ENCODE assay signal across 18 cellular contexts in the genomic region with DNA sequence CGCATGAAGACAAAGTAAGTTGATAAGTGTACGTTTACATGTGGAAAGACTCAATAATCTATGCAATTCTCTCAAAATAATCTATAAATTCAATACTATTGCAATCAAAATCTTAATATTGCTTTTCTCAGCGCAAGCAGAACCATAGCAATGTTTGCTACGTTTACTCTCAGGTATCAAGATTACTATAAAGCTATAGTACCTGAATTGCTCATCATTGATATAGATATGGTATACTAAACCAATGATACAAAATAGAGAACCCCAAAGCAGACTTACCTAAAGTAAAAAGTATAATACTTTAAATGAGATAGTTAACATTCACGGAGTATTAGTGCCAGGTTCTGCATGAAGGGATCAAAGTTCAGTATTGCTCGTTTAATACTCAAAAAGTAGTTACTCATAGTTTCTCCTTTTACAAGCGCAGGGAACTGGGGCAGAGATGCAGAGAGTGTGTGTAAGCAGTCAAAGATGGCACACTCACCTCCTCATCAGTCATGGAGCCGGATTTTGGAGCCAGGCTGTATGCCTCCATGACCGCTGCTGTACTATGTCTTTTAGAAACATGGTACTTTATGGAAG.
DNase-seq lines count a peak whose midpoint lies in the region; ATAC-seq, FAIRE-seq and TF ChIP-seq lines count a peak whose summit lies in the region.
"Had no signal": no experiment of that assay in that cellular context is flagged by ENCODE, and none has a peak within 500 bp of the region (broad histone marks: within the 10 kb centered on the region; RNA-seq: fewer than 3 reads in every experiment).

No MANE protein-coding gene starts in this region.

- H4K20me1 ChIP-seq in HepG2 (ENCODE audit: insufficient read depth, low read length): no peaks in the 10 kb centered on the region

- 81% methylated on average over 9 of the region's 9 CpGs for WGBS in liver
- 52% methylated on average over 9 of the region's 9 CpGs for WGBS in HepG2 (ENCODE audit: low lambda C conversion rate)
- WGBS in small intestine, 3 donors: 70 to 83% (median 78%) methylated on average over 9 of the region's 9 CpGs
- WGBS in adrenal gland, 4 donors: 93 to 97% (median 94%) methylated on average over 9 of the region's 9 CpGs

- TF ChIP-seq POLR2A in HepG2 (IDR thresholded peaks at IDR 0.05; ENCODE audit: insufficient read depth in 1 of 2, low read depth in 2 of 2, low read length in 2 of 2) (no peak), adrenal gland (IDR thresholded peaks at IDR 0.05) (no peak)

- H3K9me3 ChIP-seq in liver (ENCODE audit: control insufficient read depth in 4 of 4, low read length in 3 of 4) (no peaks in the 10 kb centered on the region), HepG2 (ENCODE audit: low read length) (no peaks in the 10 kb centered on the region), small intestine (ENCODE audit: control insufficient read depth, low read depth) (no peaks in the 10 kb centered on the region), adrenal gland (replicated peaks in 1 of 3) (no peaks in the 10 kb centered on the region)

- ATAC-seq in HepG2: no peak

- TF ChIP-seq EP300 in HepG2 (IDR thresholded peaks at IDR 0.05; ENCODE audit: low read depth in 2 of 2, low read length in 2 of 2) (no peak), HepG2 (CRISPR knock-in tag; IDR thresholded peaks at IDR 0.05; ENCODE audit: borderline replicate concordance) (no peak)

- H3K27ac ChIP-seq in liver (ENCODE audit: low read depth in 1 of 2, low read length in 2 of 2): no peak overlapping the region
- H3K27ac ChIP-seq in HepG2 (ENCODE audit: extremely low read length, insufficient read depth, low read length): no peak overlapping the region
- H3K27ac ChIP-seq in small intestine (ENCODE audit: low read depth in 1 of 2, low read length in 1 of 2): no peak overlapping the region
- H3K27ac ChIP-seq in adrenal gland: no peak overlapping the region
- H3K27ac ChIP-seq: GM23248 had no signal

- TF ChIP-seq RAD21 in liver (IDR thresholded peaks at IDR 0.05) (peak in 1 of 2 donors; percentile 23), HepG2 (CRISPR knock-in tag; IDR thresholded peaks at IDR 0.05) (no peak)

- FAIRE-seq in HepG2 (lab: Jason Lieb, UNC): no peak
- no peak for FAIRE-seq in small intestine (lab: Jason Lieb, UNC)
- FAIRE-seq: GM12891, H1 had no signal

- no peaks in the 10 kb centered on the region for H3K36me3 ChIP-seq in liver (ENCODE audit: control insufficient read depth in 4 of 4, insufficient read depth in 3 of 4, low read depth in 1 of 4, low read length in 3 of 4)
- no peaks in the 10 kb centered on the region for H3K36me3 ChIP-seq in HepG2 (replicated peaks in 1 of 2; ENCODE audit: control insufficient read depth in 1 of 2, insufficient read depth in 2 of 2, low read length in 2 of 2)
- H3K36me3 ChIP-seq in small intestine (ENCODE audit: control insufficient read depth in 2 of 2, insufficient read depth in 2 of 2, low read length in 2 of 2): no peaks in the 10 kb centered on the region
- no peaks in the 10 kb centered on the region for H3K36me3 ChIP-seq in adrenal gland (replicated peaks in 1 of 2)

- in situ Hi-C loops in HepG2 (cut with HindIII; ENCODE audit: extremely low pct_ligation_motif_present, low pct_unique_long_range_greater_than_20kb): no loop called here

- H3K9ac ChIP-seq in liver (ENCODE audit: low read depth in 1 of 2, low read length in 2 of 2): no peak overlapping the region
- no peak overlapping the region for H3K9ac ChIP-seq in HepG2 (ENCODE audit: insufficient read depth, low read depth, low read length)
- H3K9ac ChIP-seq: GM23248 had no signal

- no peaks in the 10 kb centered on the region for H3K79me2 ChIP-seq in HepG2 (ENCODE audit: insufficient read depth, low read length)

- DNase-seq in HepG2 (ENCODE audit: low spot score) (no peak), islet precursor cell (peak; percentile 4), small intestine (peak; percentile 43), NCI-H524 treated with DMSO at 0.1 percent for 48 hours (lab: John Stamatoyannopoulos, UW) (no peak), adrenal gland (no peak)
- DNase-seq: C1 segment of cervical spinal cord; Calu3; CD4-positive, alpha-beta memory T cell; COR-L47; DMS53; DMS79 treated with DMSO at 0.1 percent for 48 hours; GF-D8; GM23248; H7; HCEC 1CT had no signal

- H3K4me2 ChIP-seq in HepG2 (ENCODE audit: low read depth, low read length): no peak overlapping the region

- BruUV-seq in HepG2 (replicated peaks; lab: Mats Ljungman, UMichigan): no TSS peak

- CTCF ChIA-PET in HepG2 (lab: Yijun Ruan, JAX; ENCODE audit: low intra/inter-chr PET ratio, low total read pairs): no interaction called here

- POLR2A ChIA-PET in HepG2 (lab: Yijun Ruan, JAX): no interaction called here

- no peaks in the 10 kb centered on the region for H3K27me3 ChIP-seq in liver (ENCODE audit: control insufficient read depth in 4 of 4, insufficient read depth in 4 of 4, low read length in 3 of 4)
- 0 out of 5 replicates have a peak, but pooled peaks cover 0 to 2% of the 10 kb centered on the region in 2 experiments for H3K27me3 ChIP-seq in HepG2 (ENCODE audit: control insufficient read depth in 1 of 2, insufficient read depth in 2 of 2, low read length in 2 of 2)
- H3K27me3 ChIP-seq in small intestine (ENCODE audit: control insufficient read depth in 2 of 2, insufficient read depth in 2 of 2, low read length in 2 of 2): no peaks in the 10 kb centered on the region
- H3K27me3 ChIP-seq in adrenal gland: no peaks in the 10 kb centered on the region

- H3K4me1 ChIP-seq in liver (ENCODE audit: control insufficient read depth in 4 of 4, insufficient read depth in 4 of 4, low read length in 3 of 4) (peaks cover 5 to 10% (median 8%) of the 10 kb centered on the region in 4 donors), HepG2 (ENCODE audit: insufficient read depth, low read length) (no peaks in the 10 kb centered on the region), small intestine (ENCODE audit: control insufficient read depth in 2 of 2, insufficient read depth in 1 of 2, low read depth in 1 of 2, low read length in 1 of 2) (no peaks in the 10 kb centered on the region), adrenal gland (replicated peaks in 1 of 2) (no peaks in the 10 kb centered on the region)

- intact Hi-C loops in HepG2 (cut with micrococcal nuclease; ENCODE audit: unreplicated experiment): no loop called here
- intact Hi-C loops in adrenal gland (cut with DNase I): no loop called here

- no peak overlapping the region for H2AFZ ChIP-seq in HepG2 (ENCODE audit: low read length)
- H2AFZ ChIP-seq: GM23248 had no signal

- H3K4me3 ChIP-seq in liver (ENCODE audit: low read depth in 1 of 3, low read length in 3 of 3) (no peak overlapping the region), HepG2 (replicated peaks in 1 of 3; ENCODE audit: insufficient read depth in 1 of 3, low read depth in 2 of 3, low read length in 3 of 3) (no peak overlapping the region), small intestine (ENCODE audit: low read depth in 1 of 2, low read length in 2 of 2) (no peak overlapping the region), adrenal gland (no peak overlapping the region)
- H3K4me3 ChIP-seq: GM23248 had no signal

- TF ChIP-seq CTCF in liver (IDR thresholded peaks at IDR 0.05; ENCODE audit: low read depth, low read length, missing input control) (no peak), HepG2 (CRISPR knock-in tag; IDR thresholded peaks at IDR 0.05) (no peak), adrenal gland (IDR thresholded peaks at IDR 0.05) (no peak)

TF ChIP-seq in HepG2, 621 proteins besides CTCF, POLR2A, EP300 and RAD21 (continues in another document):
- TF ChIP-seq ZKSCAN8 (CRISPR knock-in tag; IDR thresholded peaks at IDR 0.05; ENCODE audit: borderline replicate concordance) (no peak), HMGXB4 (CRISPR knock-in tag; IDR thresholded peaks at IDR 0.05; ENCODE audit: borderline replicate concordance in 1 of 2, low read depth in 1 of 2) (no peak), KAT7 (CRISPR knock-in tag; IDR thresholded peaks at IDR 0.05; ENCODE audit: borderline replicate concordance) (no peak), ZNF678 (CRISPR knock-in tag; IDR thresholded peaks at IDR 0.05) (no peak), MXD4 (CRISPR knock-in tag; IDR thresholded peaks at IDR 0.05) (no peak), CBFB (CRISPR knock-in tag; IDR thresholded peaks at IDR 0.05) (no peak), ZNF3 (CRISPR knock-in tag; IDR thresholded peaks at IDR 0.05) (no peak)
- TF ChIP-seq, protein P1, sequence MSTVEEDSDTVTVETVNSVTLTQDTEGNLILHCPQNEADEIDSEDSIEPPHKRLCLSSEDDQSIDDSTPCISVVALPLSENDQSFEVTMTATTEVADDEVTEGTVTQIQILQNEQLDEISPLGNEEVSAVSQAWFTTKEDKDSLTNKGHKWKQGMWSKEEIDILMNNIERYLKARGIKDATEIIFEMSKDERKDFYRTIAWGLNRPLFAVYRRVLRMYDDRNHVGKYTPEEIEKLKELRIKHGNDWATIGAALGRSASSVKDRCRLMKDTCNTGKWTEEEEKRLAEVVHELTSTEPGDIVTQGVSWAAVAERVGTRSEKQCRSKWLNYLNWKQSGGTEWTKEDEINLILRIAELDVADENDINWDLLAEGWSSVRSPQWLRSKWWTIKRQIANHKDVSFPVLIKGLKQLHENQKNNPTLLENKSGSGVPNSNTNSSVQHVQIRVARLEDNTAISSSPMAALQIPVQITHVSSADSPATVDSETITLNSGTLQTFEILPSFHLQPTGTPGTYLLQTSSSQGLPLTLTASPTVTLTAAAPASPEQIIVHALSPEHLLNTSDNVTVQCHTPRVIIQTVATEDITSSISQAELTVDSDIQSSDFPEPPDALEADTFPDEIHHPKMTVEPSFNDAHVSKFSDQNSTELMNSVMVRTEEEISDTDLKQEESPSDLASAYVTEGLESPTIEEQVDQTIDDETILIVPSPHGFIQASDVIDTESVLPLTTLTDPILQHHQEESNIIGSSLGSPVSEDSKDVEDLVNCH (CRISPR knock-in tag; IDR thresholded peaks at IDR 0.05): no peak

Comparison
In these comparisons a context has a peak if more than half of its experiments do, and no peak if none do; other contexts are left out.
1. DNase-seq: peak in islet precursor cell (single experiment) and small intestine (single experiment); none in HepG2 (single experiment), NCI-H524 treated with DMSO at 0.1 percent for 48 hours (single experiment) and adrenal gland (0 of 7).